Comparison of ENCODE assay signal across 16 cellular contexts in the genomic region with DNA sequence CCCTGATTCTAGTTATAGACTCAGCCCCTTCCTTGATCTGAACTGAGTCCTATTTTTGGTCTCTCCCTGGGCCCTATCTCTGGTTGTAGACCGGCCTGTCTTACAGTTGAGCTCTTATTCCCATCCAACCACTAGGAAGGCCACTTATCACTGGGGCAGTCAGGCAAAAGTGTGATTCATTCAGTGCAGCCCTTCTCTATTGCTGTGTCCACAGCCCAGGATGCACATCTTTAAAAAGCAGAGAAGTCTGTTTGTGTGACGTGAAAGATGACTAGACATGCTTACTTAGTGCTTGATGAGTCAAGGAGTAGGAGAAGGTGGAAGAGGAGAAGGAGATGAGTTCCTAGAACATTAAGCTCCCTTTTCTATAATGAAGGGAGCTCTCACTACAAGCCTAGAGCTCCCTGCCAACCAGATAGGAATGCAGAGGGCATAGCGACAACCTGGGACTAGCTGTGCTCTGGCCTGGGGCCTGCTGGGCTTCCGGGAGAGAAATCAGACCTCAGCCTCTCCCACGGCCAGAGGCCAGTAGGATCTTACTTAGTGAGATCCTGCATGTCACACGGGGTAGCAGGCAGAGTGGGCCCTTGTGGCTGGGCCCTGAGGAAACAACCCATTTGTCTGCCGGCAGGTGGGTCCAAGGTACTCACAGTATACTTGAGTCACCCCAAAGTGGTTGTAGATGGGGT. TPM values are rescaled to one million over a fixed set of nuclear protein-coding genes. Genes with fewer than 3 reads are reported as not detected.
A peak's percentile ranks its signal among the peaks of the same experiment; 100 is the strongest.
DNase-seq lines count a peak whose midpoint lies in the region; ATAC-seq, FAIRE-seq and TF ChIP-seq lines count a peak whose summit lies in the region.
"Had no signal": no experiment of that assay in that cellular context is flagged by ENCODE, and none has a peak within 500 bp of the region (broad histone marks: within the 10 kb centered on the region; RNA-seq: fewer than 3 reads in every experiment).

No MANE protein-coding gene starts in this region.

- H3K27ac ChIP-seq in left ventricle myocardium inferior (replicated peaks), result peak overlapping the region; percentile 83

- ATAC-seq in Right ventricle myocardium inferior (peak; percentile 75), HG03097 (IDR thresholded peaks at IDR 0.05; ENCODE audit: low FRiP score, unreplicated experiment) (no peak)
- ATAC-seq: GM12878 had no signal

- H3K4me3 ChIP-seq in astrocyte of the spinal cord (ENCODE audit: low read depth, low read length) (no peak overlapping the region), left ventricle myocardium inferior (no peak overlapping the region)
- H3K4me3 ChIP-seq: GM12878 had no signal

- no peaks in the 10 kb centered on the region for H3K36me3 ChIP-seq in left ventricle myocardium inferior

- no peaks in the 10 kb centered on the region for H3K36me3 Mint-ChIP-seq in activated naive CD4-positive, alpha-beta T cell treated with anti-CD3 and anti-CD28 coated beads for 36 hours (ENCODE audit: low read depth)

- no peaks in the 10 kb centered on the region for H3K27me3 ChIP-seq in left ventricle myocardium inferior (ENCODE audit: low read depth)

- no peaks in the 10 kb centered on the region for H3K4me1 Mint-ChIP-seq in activated naive CD4-positive, alpha-beta T cell treated with anti-CD3 and anti-CD28 coated beads for 36 hours (ENCODE audit: low read depth)
- H3K4me1 Mint-ChIP-seq: activated CD4-positive, alpha-beta memory T cell treated with anti-CD3 and anti-CD28 coated beads, Interleukin-2, amount 10 ng/mL, durations not matched to agents 7 days and 5 days; central memory CD8-positive, alpha-beta T cell had no signal

- H3K27ac Mint-ChIP-seq in activated naive CD4-positive, alpha-beta T cell treated with anti-CD3 and anti-CD28 coated beads for 36 hours, result no peak overlapping the region
- H3K27ac Mint-ChIP-seq: activated CD4-positive, alpha-beta memory T cell treated with anti-CD3 and anti-CD28 coated beads, Interleukin-2, amount 10 ng/mL, durations not matched to agents 7 days and 5 days had no signal

- no peak for FAIRE-seq in HTR-8/SVneo (lab: Jason Lieb, UNC)
- FAIRE-seq: GM12878 had no signal

- H3K27me3 Mint-ChIP-seq in activated naive CD4-positive, alpha-beta T cell treated with anti-CD3 and anti-CD28 coated beads for 36 hours (ENCODE audit: low read depth), result no peaks in the 10 kb centered on the region

- CTCF ChIA-PET in activated naive CD4-positive, alpha-beta T cell treated with anti-CD3 and anti-CD28 coated beads for 36 hours (lab: Charles Lee), result no interaction called here

- intact Hi-C loops in Right ventricle myocardium inferior (cut with DNase I) (no loop called here), cardiac septum (cut with DNase I) (no loop called here), left ventricle myocardium inferior (cut with micrococcal nuclease) (no loop called here)
- intact Hi-C loops in activated naive CD4-positive, alpha-beta T cell treated with anti-CD3 and anti-CD28 coated beads for 36 hours (cut with micrococcal nuclease), result no loop called here

- no peaks in the 10 kb centered on the region for H3K9me3 Mint-ChIP-seq in activated naive CD4-positive, alpha-beta T cell treated with anti-CD3 and anti-CD28 coated beads for 36 hours
- H3K9me3 Mint-ChIP-seq: activated CD4-positive, alpha-beta memory T cell treated with anti-CD3 and anti-CD28 coated beads, Interleukin-2, amount 10 ng/mL, durations not matched to agents 7 days and 5 days; central memory CD8-positive, alpha-beta T cell had no signal

- TF ChIP-seq CTCF in astrocyte of the spinal cord (IDR thresholded peaks at IDR 0.05; ENCODE audit: low read depth, low read length) (no peak), left ventricle myocardium inferior (IDR thresholded peaks at IDR 0.05; ENCODE audit: borderline replicate concordance) (no peak)

- no peaks in the 10 kb centered on the region for H3K9me3 ChIP-seq in left ventricle myocardium inferior (replicated peaks)

- DNase-seq in Right ventricle myocardium inferior (ENCODE audit: missing footprints), result no peak
- DNase-seq in cardiac septum (ENCODE audit: low spot score), result no peak
- DNase-seq in astrocyte of the spinal cord (ENCODE audit: low read depth, low spot score), result peak; percentile 57
- DNase-seq in left ventricle myocardium inferior, result peak; percentile 45
- DNase-seq in activated naive CD4-positive, alpha-beta T cell treated with anti-CD3 and anti-CD28 coated beads for 36 hours, result no peak
- no peak for DNase-seq in HTR-8/SVneo (ENCODE audit: insufficient read length, low spot score)
- DNase-seq in NCI-H1694 (lab: John Stamatoyannopoulos, UW), result no peak
- DNase-seq: activated CD4-positive, alpha-beta memory T cell treated with anti-CD3 and anti-CD28 coated beads, Interleukin-2, amount 10 ng/mL, durations not matched to agents 7 days and 5 days; activated effector memory CD4-positive, alpha-beta T cell treated with Interleukin-2 at 50 U/mL for 16 hours; AML-193; KG1; NCI-H187; NCI-H526 treated with DMSO at 0.1 percent for 48 hours had no signal

- peaks cover 26% of the 10 kb centered on the region for H3K4me1 ChIP-seq in left ventricle myocardium inferior

- in situ Hi-C loops in astrocyte of the spinal cord (cut with HindIII; ENCODE audit: low sequenced_read_pairs), result no loop called here

- no peak overlapping the region for H3K4me3 Mint-ChIP-seq in activated naive CD4-positive, alpha-beta T cell treated with anti-CD3 and anti-CD28 coated beads for 36 hours
- H3K4me3 Mint-ChIP-seq: activated CD4-positive, alpha-beta memory T cell treated with anti-CD3 and anti-CD28 coated beads, Interleukin-2, amount 10 ng/mL, durations not matched to agents 7 days and 5 days; central memory CD8-positive, alpha-beta T cell had no signal

RNA-seq across cellular contexts. Expression of gene INSYN1, which starts 25.7 kb away (rescaled TPM):
- total RNA-seq in Right ventricle myocardium inferior, result 165 TPM
- total RNA-seq in cardiac septum, result 55.3 TPM
- total RNA-seq in left ventricle myocardium inferior, result 121 TPM
- total RNA-seq in activated naive CD4-positive, alpha-beta T cell treated with anti-CD3 and anti-CD28 coated beads for 36 hours, result not detected
- total RNA-seq: activated CD4-positive, alpha-beta memory T cell treated with anti-CD3 and anti-CD28 coated beads, Interleukin-2, amount 10 ng/mL, durations not matched to agents 7 days and 5 days; GM12878 had no signal

RNA-seq across cellular contexts. Expression of gene CD276, which starts 43.3 kb away (rescaled TPM):
- total RNA-seq in Right ventricle myocardium inferior (35.6 TPM), cardiac septum (40.6 TPM), left ventricle myocardium inferior (32.4 TPM)
- total RNA-seq in activated naive CD4-positive, alpha-beta T cell treated with anti-CD3 and anti-CD28 coated beads for 36 hours, result 1 to 10 TPM; 1.2 to 1.3 TPM

Comparison
In these comparisons a context has a peak if more than half of its experiments do, and no peak if none do; other contexts are left out.
1. DNase-seq: peak in astrocyte of the spinal cord (single experiment) and left ventricle myocardium inferior (single experiment); none in Right ventricle myocardium inferior (single experiment), cardiac septum (single experiment), activated naive CD4-positive, alpha-beta T cell treated with anti-CD3 and anti-CD28 coated beads for 36 hours (single experiment), HTR-8/SVneo (single experiment) and NCI-H1694 (single experiment).
2. RNA of gene INSYN1, which starts 25.7 kb away (total RNA-seq): 165 TPM in Right ventricle myocardium inferior (single experiment), 121 TPM in left ventricle myocardium inferior (single experiment) and 55.3 TPM in cardiac septum (single experiment); not detected in activated naive CD4-positive, alpha-beta T cell treated with anti-CD3 and anti-CD28 coated beads for 36 hours; every median in the first group is over 10 times any median in the second.
3. RNA of gene CD276, which starts 43.3 kb away (total RNA-seq): 40.6 TPM in cardiac septum (single experiment), 35.6 TPM in Right ventricle myocardium inferior (single experiment) and 32.4 TPM in left ventricle myocardium inferior (single experiment); 1.2 to 1.3 TPM in activated naive CD4-positive, alpha-beta T cell treated with anti-CD3 and anti-CD28 coated beads for 36 hours; every median in the first group is over 10 times any median in the second.